In the genomic region with DNA sequence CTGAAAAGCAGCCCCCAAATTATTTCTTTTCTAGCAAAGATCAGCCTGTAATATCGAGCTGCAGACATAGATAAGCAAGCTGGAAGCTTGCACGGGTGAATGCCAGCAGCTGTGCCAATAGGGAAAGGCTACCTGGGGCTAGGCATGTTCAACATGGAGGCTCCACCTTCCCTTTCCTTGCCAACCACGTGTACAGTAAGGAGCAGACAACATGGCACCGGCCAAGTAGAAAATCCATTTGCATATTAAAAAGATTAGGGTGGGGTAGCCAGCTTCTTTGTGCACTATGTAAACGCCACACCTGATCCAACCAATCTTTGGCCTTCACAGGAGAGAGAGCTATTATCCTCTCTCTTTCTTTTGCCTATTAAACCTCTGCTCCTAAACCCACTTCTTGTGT, we compare ENCODE assay signal across 1 cellular context.
TF ChIP-seq lines count a peak whose summit lies in the region.

No MANE protein-coding gene starts in this region.

TF ChIP-seq in H1, 55 proteins besides CTCF, POLR2A, EP300 and RAD21 (continued from another document):
- TF ChIP-seq BCL11A (IDR thresholded peaks at IDR 0.05; ENCODE audit: low read depth in 2 of 2, low read length in 2 of 2) (no peak), YY1 (IDR thresholded peaks at IDR 0.05; ENCODE audit: low read depth, low read length) (0 out of 2 replicates have a peak, but pooled peaks have one; percentile 10), FOSL1 (IDR thresholded peaks at IDR 0.05; ENCODE audit: insufficient read depth, low read depth, low read length) (no peak), MAX (IDR thresholded peaks at IDR 0.05) (peak; percentile 75)
